ENCODE assay signal across 8 cellular contexts in genomic region chr19:41993612-41994483, GRCh38. TPM values are rescaled to one million over a fixed set of nuclear protein-coding genes. Genes with fewer than 3 reads are reported as not detected.
DNase-seq lines count a peak whose midpoint lies in the region; ATAC-seq and TF ChIP-seq lines count a peak whose summit lies in the region.

TSS of gene ATP1A3 (minus strand) at chr19:41994230. CDS start at chr19:41994076, 154 bp downstream.

- H3K4me3 ChIP-seq in RWPE2 (ENCODE audit: severe bottlenecking) (peak within 1 kb of the TSS; percentile 22), trophoblast cell (ENCODE audit: low read depth, low read length) (peak within 1 kb of the TSS; percentile 26), urinary bladder (ENCODE audit: low read depth, low read length) (peak within 1 kb of the TSS; percentile 38)

- no peak within 1 kb of the TSS for H4K8ac ChIP-seq in trophoblast cell (ENCODE audit: low read depth, low read length)

- no peak within 1 kb of the TSS for H4K91ac ChIP-seq in trophoblast cell (ENCODE audit: low read depth, low read length)

- DNase-seq in DMS153 treated with DMSO at 0.1 percent for 48 hours (lab: John Stamatoyannopoulos, UW; ENCODE audit: unreplicated experiment) (peak; percentile 45), RWPE2 (ENCODE audit: low spot score) (no peak), head of caudate nucleus (peak in 41 of 42 donors; percentile 47 to 87 (median 75)), trophoblast cell (peak in 1 of 2 donors; percentile 3)
- peak; percentile 65 for DNase-seq in activated naive CD4-positive, alpha-beta T cell treated with Interleukin-2 at 50 U/mL for 16 hours

- peak within 1 kb of the TSS in 2 of 3 donors; percentile 33 to 85 for H3K27ac Mint-ChIP-seq in IgD-negative memory B cell

- H3K23ac ChIP-seq in trophoblast cell (ENCODE audit: low read length): peak within 1 kb of the TSS; percentile 45

- no peak within 1 kb of the TSS for H3K18ac ChIP-seq in trophoblast cell (ENCODE audit: low read length)

- H2AK5ac ChIP-seq in trophoblast cell (ENCODE audit: low read length): no peak within 1 kb of the TSS

- H3K36me3 ChIP-seq in RWPE2 (ENCODE audit: low read depth): no peaks in the 10 kb centered on the region
- no peaks in the 10 kb centered on the region for H3K36me3 ChIP-seq in trophoblast cell (ENCODE audit: control insufficient read depth in 1 of 2, insufficient read depth in 2 of 2, low read length in 2 of 2)
- no peaks in the 10 kb centered on the region for H3K36me3 ChIP-seq in urinary bladder (ENCODE audit: insufficient read depth)

- H3K14ac ChIP-seq in trophoblast cell (ENCODE audit: low read length): no peak within 1 kb of the TSS

- WGBS in trophoblast cell (ENCODE audit: extremely low coverage, insufficient coverage, insufficient read length): no CpG with 5 or more reads among the region's 84 CpGs
- WGBS in urinary bladder: under 1% methylated on average over 84 of the region's 84 CpGs

- H2AFZ ChIP-seq in trophoblast cell (ENCODE audit: insufficient read depth, low read length, poor library complexity): no peak within 1 kb of the TSS

- peaks cover 0 to 19% (median 9%) of the 10 kb centered on the region in 3 donors for H3K4me1 Mint-ChIP-seq in IgD-negative memory B cell

- no peak within 1 kb of the TSS for H2BK5ac ChIP-seq in trophoblast cell (ENCODE audit: low read depth, low read length, poor library complexity)

- no peaks in the 10 kb centered on the region for H3K4me1 ChIP-seq in RWPE2 (ENCODE audit: insufficient read depth, poor library complexity, severe bottlenecking)
- H3K4me1 ChIP-seq in trophoblast cell (ENCODE audit: control insufficient read depth in 1 of 2, insufficient read depth in 2 of 2, low read length in 2 of 2): no peaks in the 10 kb centered on the region
- no peaks in the 10 kb centered on the region for H3K4me1 ChIP-seq in urinary bladder (ENCODE audit: insufficient read depth)

- H3K27ac ChIP-seq in RWPE2 (ENCODE audit: poor library complexity, severe bottlenecking): no peak within 1 kb of the TSS
- H3K27ac ChIP-seq in trophoblast cell (ENCODE audit: low read depth, low read length): no peak within 1 kb of the TSS
- no peak within 1 kb of the TSS for H3K27ac ChIP-seq in urinary bladder (ENCODE audit: low read depth)

- no peak within 1 kb of the TSS for H2BK12ac ChIP-seq in trophoblast cell (ENCODE audit: low read length)

- H3K4me2 ChIP-seq in trophoblast cell (ENCODE audit: low read length): peak within 1 kb of the TSS; percentile 65

- no peak within 1 kb of the TSS for H4K12ac ChIP-seq in trophoblast cell (ENCODE audit: low read depth, low read length)

- TF ChIP-seq CTCF in RWPE2 (IDR thresholded peaks at IDR 0.05; ENCODE audit: poor library complexity, severe bottlenecking): no peak

- H3K9me3 Mint-ChIP-seq in IgD-negative memory B cell: peaks cover 0 to 3% (median 0%) of the 10 kb centered on the region in 3 donors

- ATAC-seq in RWPE2 (ENCODE audit: low read depth) (peak; percentile 74), HG02981 (IDR thresholded peaks at IDR 0.05; ENCODE audit: unreplicated experiment) (no peak)

- no peaks in the 10 kb centered on the region for H3K79me2 ChIP-seq in trophoblast cell (ENCODE audit: control insufficient read depth, insufficient read depth, low read length, poor library complexity)

- H3K9ac ChIP-seq in trophoblast cell (ENCODE audit: low read length): no peak within 1 kb of the TSS

- peak within 1 kb of the TSS; percentile 68 to 88 (median 78) for H3K4me3 Mint-ChIP-seq in IgD-negative memory B cell

- no peaks in the 10 kb centered on the region for H3K9me3 ChIP-seq in RWPE2 (ENCODE audit: severe bottlenecking)
- H3K9me3 ChIP-seq in trophoblast cell (ENCODE audit: insufficient read depth, low read depth, low read length): peaks cover 13% of the 10 kb centered on the region

- intact Hi-C loops in head of caudate nucleus (cut with DNase I): no loop called here

- H3K36me3 Mint-ChIP-seq in IgD-negative memory B cell: no peaks in the 10 kb centered on the region

- no peaks in the 10 kb centered on the region for H3K79me1 ChIP-seq in trophoblast cell (ENCODE audit: low read length)

- no peak within 1 kb of the TSS for H2BK120ac ChIP-seq in trophoblast cell (ENCODE audit: insufficient read depth, low read length, poor library complexity)

- H3K27me3 ChIP-seq in RWPE2 (ENCODE audit: insufficient read depth, poor library complexity, severe bottlenecking) (peaks cover 47% of the 10 kb centered on the region), trophoblast cell (ENCODE audit: insufficient read depth, low read length) (peaks cover 28% of the 10 kb centered on the region)

- H3K27me3 Mint-ChIP-seq in IgD-negative memory B cell: peaks cover 32% of the 10 kb centered on the region

- H3K4ac ChIP-seq in trophoblast cell (ENCODE audit: low read depth, low read length): no peak within 1 kb of the TSS

RNA-seq across cellular contexts. Expression of gene ATP1A3, which starts in this region (rescaled TPM):
- 1.2 TPM for polyA plus RNA-seq in IgD-negative memory B cell
- polyA plus RNA-seq in trophoblast cell (2013): 0.11 and 0.12 TPM in 2 replicates
- 0.37 TPM for total RNA-seq in urinary bladder
- 0.77 TPM for polyA plus RNA-seq in urinary bladder
